ENCODE assay signal across 7 cellular contexts in the genomic region with DNA sequence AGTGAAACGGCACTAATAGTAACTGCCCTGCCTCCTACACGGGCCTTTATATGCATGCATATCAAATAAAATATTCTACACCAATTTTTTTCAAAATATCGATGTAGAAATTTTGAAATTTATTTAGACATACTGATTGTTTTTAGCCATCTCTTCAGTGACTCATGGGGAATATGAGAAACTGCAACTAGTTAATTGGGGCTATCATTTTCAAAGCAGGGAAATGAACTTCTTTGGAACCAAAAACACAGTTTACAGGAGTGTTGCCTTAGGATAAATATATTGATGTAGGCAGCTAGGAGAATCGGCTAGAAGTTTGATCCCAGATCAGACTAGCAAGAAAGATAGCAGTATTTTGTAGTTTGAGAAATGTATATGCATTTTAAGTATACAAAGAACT.
"Had no signal": no experiment of that assay in that cellular context is flagged by ENCODE, and none has a peak within 500 bp of the region (broad histone marks: within the 10 kb centered on the region; RNA-seq: fewer than 3 reads in every experiment).

No MANE protein-coding gene starts in this region.

- H3K27me3 Mint-ChIP-seq: IgD-negative memory B cell had no signal

- H3K27ac Mint-ChIP-seq: GM23338, H9, IgD-negative memory B cell had no signal

- H3K27ac ChIP-seq: HL-60 had no signal

- ATAC-seq: GM23338, HepG2 had no signal

- H3K36me3 Mint-ChIP-seq: IgD-negative memory B cell had no signal

- H3K9me3 Mint-ChIP-seq: GM23338 had no signal

- H2AFZ ChIP-seq: GM23338 had no signal

- H3K4me1 Mint-ChIP-seq: GM23338, H9, IgD-negative memory B cell had no signal

- H3K4me2 ChIP-seq: GM23338 had no signal

- DNase-seq: H9, HCEC 1CT, KBM-7 had no signal

- H3K4me3 Mint-ChIP-seq: GM23338, H9, IgD-negative memory B cell had no signal

- H3K4me3 ChIP-seq: GM23338 had no signal
